ENCODE assay signal across 8 cellular contexts in genomic region chr19:925087-925911, GRCh38. TPM values are rescaled to one million over a fixed set of nuclear protein-coding genes. Genes with fewer than 3 reads are reported as not detected.
DNase-seq lines count a peak whose midpoint lies in the region; ATAC-seq and TF ChIP-seq lines count a peak whose summit lies in the region.

No MANE protein-coding gene starts in this region.

- no peak overlapping the region for H3K27ac Mint-ChIP-seq in MCF 10A (ENCODE audit: low read depth, unreplicated experiment)

- no TSS peak for BruUV-seq in MCF 10A (replicated peaks; lab: Mats Ljungman, UMichigan)

- H3K27me3 Mint-ChIP-seq in MCF 10A (ENCODE audit: insufficient read depth, unreplicated experiment), result no peaks in the 10 kb centered on the region

- POLR2A ChIA-PET in MCF 10A (lab: Yijun Ruan, JAX), result interaction anchor here (0.8 to 5.0 kb wide), 4 partner anchors 8 to 178 kb away, joined by 3 to 28 read pairs (median 4); partner anchors contain the start of gene WDR18

- H3K36me3 ChIP-seq in iPS-15b (ENCODE audit: control insufficient read depth, insufficient read depth, low read length), result peaks cover 6% of the 10 kb centered on the region

- no peaks in the 10 kb centered on the region for H3K9me3 ChIP-seq in iPS-15b (ENCODE audit: control insufficient read depth, insufficient read depth, low read length)

- peaks cover 5% of the 10 kb centered on the region for H3K36me3 Mint-ChIP-seq in MCF 10A (ENCODE audit: insufficient read depth, unreplicated experiment)

- H3K4me1 Mint-ChIP-seq in MCF 10A (ENCODE audit: insufficient read depth, unreplicated experiment), result no peaks in the 10 kb centered on the region

- no peak for TF ChIP-seq CTCF in MCF 10A (IDR thresholded peaks at IDR 0.05; ENCODE audit: unreplicated experiment)

- DNase-seq in A172 (ENCODE audit: low spot score) (peak; percentile 73), NCI-H2029 treated with DMSO at 0.1 percent for 48 hours (lab: John Stamatoyannopoulos, UW) (peak; percentile 64), UCSD-AML1 (lab: John Stamatoyannopoulos, UW; ENCODE audit: unreplicated experiment) (peak; percentile 87), MCF 10A (ENCODE audit: unreplicated experiment) (peak; percentile 81), skeletal muscle cell (ENCODE audit: low read depth) (peak; percentile 52)

- H3K4me1 ChIP-seq in iPS-15b (ENCODE audit: control insufficient read depth, insufficient read depth, low read length), result no peaks in the 10 kb centered on the region

- peak overlapping the region; percentile 73 for H3K4me3 Mint-ChIP-seq in MCF 10A (ENCODE audit: unreplicated experiment)

- H3K4me3 ChIP-seq in iPS-15b (ENCODE audit: low read depth, low read length), result peak overlapping the region; percentile 66
- H3K4me3 ChIP-seq in skeletal muscle cell (ENCODE audit: low read depth, low read length), result peak overlapping the region; percentile 89

- intact Hi-C loops in MCF 10A (cut with micrococcal nuclease), result no loop called here

- peaks cover 9% of the 10 kb centered on the region for H3K27me3 ChIP-seq in iPS-15b (ENCODE audit: control insufficient read depth, insufficient read depth, low read length)

- CTCF ChIA-PET in MCF 10A (lab: Yijun Ruan, JAX), result interaction anchor here (4.2 kb wide), 1 partner anchor 58 kb away, joined by 83 read pairs; the partner anchor contains the start of gene WDR18

- no peaks in the 10 kb centered on the region for H3K9me3 Mint-ChIP-seq in MCF 10A (ENCODE audit: unreplicated experiment)

- peak overlapping the region; percentile 76 for H3K9ac ChIP-seq in iPS-15b (ENCODE audit: low read depth, low read length)

- ATAC-seq in GM18508 (IDR thresholded peaks at IDR 0.05; ENCODE audit: insufficient read depth, unreplicated experiment) (peak; percentile 32), HG03039 (IDR thresholded peaks at IDR 0.05; ENCODE audit: unreplicated experiment) (peak; percentile 37)

RNA-seq across cellular contexts. Expression of gene ARID3A, which starts 0.5 kb away (rescaled TPM):
- total RNA-seq in A172 (2014; rRNA removed; shearing (Covaris generic)), result 2.4 and 4.4 TPM in 2 replicates
- total RNA-seq in MCF 10A (2022), result 10.2 and 13.1 TPM in 2 replicates

RNA-seq across cellular contexts. Expression of gene KISS1R, which starts 8.2 kb away (rescaled TPM):
- not detected in 2 replicates for total RNA-seq in A172 (2014; rRNA removed; shearing (Covaris generic))
- total RNA-seq in MCF 10A (2022), result not detected in 2 replicates

RNA-seq across cellular contexts. Expression of gene R3HDM4, which starts 12.3 kb away (rescaled TPM):
- total RNA-seq in A172 (2014; rRNA removed; shearing (Covaris generic)), result 23.0 and 29.7 TPM in 2 replicates
- 65.7 and 73.6 TPM in 2 replicates for total RNA-seq in MCF 10A (2022)

RNA-seq across cellular contexts. Expression of gene RNU6-9, which starts 32.0 kb away (rescaled TPM):
- total RNA-seq in A172 (2014; rRNA removed; shearing (Covaris generic)), result not detected in 2 replicates
- total RNA-seq in MCF 10A (2022), result not detected in 2 replicates

RNA-seq across cellular contexts. Expression of gene MED16, which starts 32.3 kb away (rescaled TPM):
- 15.2 and 17.2 TPM in 2 replicates for total RNA-seq in A172 (2014; rRNA removed; shearing (Covaris generic))
- total RNA-seq in MCF 10A (2022), result 52.7 and 61.0 TPM in 2 replicates

Comparison
In these comparisons a context has a peak if more than half of its experiments do, and no peak if none do; other contexts are left out.
1. Peak in every context shown above with its lines: DNase-seq, ATAC-seq and H3K4me3 ChIP-seq.